13 cellular contexts compared by ENCODE assay signal in the genomic region with DNA sequence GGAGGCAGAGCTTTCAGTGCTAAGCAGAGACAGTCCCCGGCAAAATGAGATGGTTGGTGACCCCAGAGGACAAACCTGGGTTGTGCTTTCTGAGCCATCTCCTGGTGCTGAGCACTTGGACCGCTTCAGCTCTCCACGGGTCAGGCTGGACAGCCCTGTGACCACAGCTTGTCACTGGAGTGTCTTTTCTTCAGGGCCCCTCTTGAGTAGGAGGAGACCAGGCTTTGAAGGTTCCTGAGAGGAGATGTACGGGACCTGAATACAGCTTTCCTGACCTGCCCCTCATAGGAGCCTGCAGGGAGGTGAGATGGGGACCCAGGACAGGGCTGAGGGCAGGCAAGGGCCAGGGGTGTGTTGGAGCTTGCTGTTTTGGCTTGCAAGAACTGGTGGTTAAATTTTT. TPM values are rescaled to one million over a fixed set of nuclear protein-coding genes. Genes with fewer than 3 reads are reported as not detected.
DNase-seq lines count a peak whose midpoint lies in the region; TF ChIP-seq lines count a peak whose summit lies in the region.
"Had no signal": no experiment of that assay in that cellular context is flagged by ENCODE, and none has a peak within 500 bp of the region (broad histone marks: within the 10 kb centered on the region; RNA-seq: fewer than 3 reads in every experiment).

No MANE protein-coding gene starts in this region.

- H3K9me3 ChIP-seq in H9 (ENCODE audit: control insufficient read depth, low read depth, low read length) = no peaks in the 10 kb centered on the region

- no peaks in the 10 kb centered on the region for H3K79me1 ChIP-seq in H9 (ENCODE audit: insufficient read depth, low read depth, low read length, poor library complexity, severe bottlenecking)

- no peak overlapping the region for H4K8ac ChIP-seq in H9 (replicated peaks; ENCODE audit: insufficient read length, low read depth, low read length)

- H2BK120ac ChIP-seq in H9 (ENCODE audit: low read depth, low read length, poor library complexity, severe bottlenecking) = no peak overlapping the region

- no peak overlapping the region for H3K18ac ChIP-seq in H9 (ENCODE audit: insufficient read length, low read depth, low read length)

- no peak overlapping the region for H3K9ac ChIP-seq in H9 (ENCODE audit: extremely low read depth, insufficient read length, low read length)

- H3K9me3 Mint-ChIP-seq in activated CD4-positive, alpha-beta T cell treated with anti-CD3 and anti-CD28 coated beads, Interleukin-2, amount 10 ng/mL, durations not matched to agents 24 days and 14 days = no peaks in the 10 kb centered on the region
- no peaks in the 10 kb centered on the region for H3K9me3 Mint-ChIP-seq in H9
- no peaks in the 10 kb centered on the region for H3K9me3 Mint-ChIP-seq in activated naive CD8-positive, alpha-beta T cell treated with anti-CD3 and anti-CD28 coated beads for 36 hours
- no peaks in the 10 kb centered on the region for H3K9me3 Mint-ChIP-seq in osteocyte (ENCODE audit: unreplicated experiment)
- H3K9me3 Mint-ChIP-seq in glutamatergic neuron (ENCODE audit: unreplicated experiment) = no peaks in the 10 kb centered on the region

- H4K91ac ChIP-seq in H9 (ENCODE audit: insufficient read length, low read depth, low read length) = no peak overlapping the region

- H3K27ac ChIP-seq in H9 (ENCODE audit: insufficient read length, low read depth, low read length) = no peak overlapping the region

- no peak for TF ChIP-seq CTCF in H9 (conservative IDR thresholded peaks at IDR 0.05)
- no peak for TF ChIP-seq CTCF in osteocyte (IDR thresholded peaks at IDR 0.05)
- TF ChIP-seq CTCF in glutamatergic neuron (IDR thresholded peaks at IDR 0.05; ENCODE audit: partially characterized antibody, unreplicated experiment) = no peak

- no peak overlapping the region for H3K4me2 ChIP-seq in H9 (ENCODE audit: insufficient read depth, insufficient read length, low read length)

- H3K14ac ChIP-seq in H9 (ENCODE audit: insufficient read depth, low read length) = no peak overlapping the region

- H3K23me2 ChIP-seq in H9 (ENCODE audit: insufficient read length, low read depth, low read length, poor library complexity, severe bottlenecking) = no peaks in the 10 kb centered on the region

- H2BK12ac ChIP-seq in H9 (ENCODE audit: insufficient read length, low read depth, low read length) = no peak overlapping the region

- no peak overlapping the region for H2BK20ac ChIP-seq in H9 (ENCODE audit: low read depth, low read length, poor library complexity, severe bottlenecking)

- H3K4me1 Mint-ChIP-seq in activated CD4-positive, alpha-beta T cell treated with anti-CD3 and anti-CD28 coated beads, Interleukin-2, amount 10 ng/mL, durations not matched to agents 24 days and 14 days = peaks cover 45% of the 10 kb centered on the region
- peaks cover 4 to 16% of the 10 kb centered on the region in 2 experiments; a peak in 2 of 4 replicates for H3K4me1 Mint-ChIP-seq in H9
- H3K4me1 Mint-ChIP-seq in activated naive CD8-positive, alpha-beta T cell treated with anti-CD3 and anti-CD28 coated beads for 36 hours = peaks cover 66% of the 10 kb centered on the region
- H3K4me1 Mint-ChIP-seq in osteocyte (ENCODE audit: unreplicated experiment) = no peaks in the 10 kb centered on the region
- peaks cover 20% of the 10 kb centered on the region for H3K4me1 Mint-ChIP-seq in glutamatergic neuron (ENCODE audit: low read depth, unreplicated experiment)

- H3K27ac Mint-ChIP-seq in activated CD4-positive, alpha-beta T cell treated with anti-CD3 and anti-CD28 coated beads, Interleukin-2, amount 10 ng/mL, durations not matched to agents 24 days and 14 days = peak overlapping the region; percentile 98
- H3K27ac Mint-ChIP-seq in H9 = no peak overlapping the region
- peak overlapping the region; percentile 95 for H3K27ac Mint-ChIP-seq in activated naive CD8-positive, alpha-beta T cell treated with anti-CD3 and anti-CD28 coated beads for 36 hours
- no peak overlapping the region for H3K27ac Mint-ChIP-seq in osteocyte (ENCODE audit: unreplicated experiment)
- no peak overlapping the region for H3K27ac Mint-ChIP-seq in glutamatergic neuron (ENCODE audit: unreplicated experiment)

- no peak overlapping the region for H4K5ac ChIP-seq in H9 (ENCODE audit: insufficient read length, low read depth, low read length)

- no peak overlapping the region for H2AFZ ChIP-seq in H9 (ENCODE audit: low read length)

- intact Hi-C loops in activated CD4-positive, alpha-beta T cell treated with anti-CD3 and anti-CD28 coated beads, Interleukin-2, amount 10 ng/mL, durations not matched to agents 24 days and 14 days (cut with micrococcal nuclease) = loop anchor here (1.0 to 2.0 kb wide), 2 partner anchors 8 to 18 kb away; a partner anchor contains a TSS

- no peak overlapping the region for H3K4ac ChIP-seq in H9 (ENCODE audit: low read depth, low read length)

- no peaks in the 10 kb centered on the region for H3K4me1 ChIP-seq in H9 (ENCODE audit: insufficient read depth, low read length)

- H3K79me2 ChIP-seq in H9 (ENCODE audit: insufficient read depth, low read length) = no peaks in the 10 kb centered on the region

- H3K23ac ChIP-seq in H9 (ENCODE audit: insufficient read length, low read depth, low read length) = no peak overlapping the region

- H3K4me3 Mint-ChIP-seq in activated CD4-positive, alpha-beta T cell treated with anti-CD3 and anti-CD28 coated beads, Interleukin-2, amount 10 ng/mL, durations not matched to agents 24 days and 14 days = peak overlapping the region; percentile 71
- H3K4me3 Mint-ChIP-seq in H9 (no peak overlapping the region), osteocyte (ENCODE audit: unreplicated experiment) (no peak overlapping the region), glutamatergic neuron (ENCODE audit: unreplicated experiment) (no peak overlapping the region)
- H3K4me3 Mint-ChIP-seq in activated naive CD8-positive, alpha-beta T cell treated with anti-CD3 and anti-CD28 coated beads for 36 hours = peak overlapping the region; percentile 54

- no peak for DNase-seq in activated CD4-positive, alpha-beta T cell treated with anti-CD3 and anti-CD28 coated beads, Interleukin-2, amount 10 ng/mL, durations not matched to agents 24 days and 14 days
- no peak for DNase-seq in activated CD4-positive, alpha-beta T cell treated with anti-CD3 and anti-CD28 coated beads for 48 hours
- peak; percentile 8 for DNase-seq in H9
- no peak for DNase-seq in activated naive CD8-positive, alpha-beta T cell treated with anti-CD3 and anti-CD28 coated beads for 36 hours
- DNase-seq in osteocyte (ENCODE audit: extremely low spot score, unreplicated experiment) = peak; percentile 60
- DNase-seq in UCSD-AML1 (lab: John Stamatoyannopoulos, UW; ENCODE audit: unreplicated experiment) = no peak
- DNase-seq in DMS79 (lab: John Stamatoyannopoulos, UW) = no peak
- no peak for DNase-seq in glutamatergic neuron
- DNase-seq: effector CD4-positive, alpha-beta T cell; NCI-H1930; NCI-H526 had no signal

- H3K36me3 Mint-ChIP-seq in activated CD4-positive, alpha-beta T cell treated with anti-CD3 and anti-CD28 coated beads, Interleukin-2, amount 10 ng/mL, durations not matched to agents 24 days and 14 days (ENCODE audit: low read depth) = no peaks in the 10 kb centered on the region
- no peaks in the 10 kb centered on the region for H3K36me3 Mint-ChIP-seq in H9 (ENCODE audit: insufficient read depth in 1 of 3, low read depth in 3 of 3)
- H3K36me3 Mint-ChIP-seq in activated naive CD8-positive, alpha-beta T cell treated with anti-CD3 and anti-CD28 coated beads for 36 hours = peaks cover 2% of the 10 kb centered on the region
- H3K36me3 Mint-ChIP-seq in osteocyte (ENCODE audit: unreplicated experiment) = no peaks in the 10 kb centered on the region
- no peaks in the 10 kb centered on the region for H3K36me3 Mint-ChIP-seq in glutamatergic neuron (ENCODE audit: unreplicated experiment)

- H3K27me3 Mint-ChIP-seq in activated CD4-positive, alpha-beta T cell treated with anti-CD3 and anti-CD28 coated beads, Interleukin-2, amount 10 ng/mL, durations not matched to agents 24 days and 14 days = no peaks in the 10 kb centered on the region
- H3K27me3 Mint-ChIP-seq in H9 (ENCODE audit: low read depth) (peaks cover 2% of the 10 kb centered on the region), osteocyte (ENCODE audit: unreplicated experiment) (no peaks in the 10 kb centered on the region), glutamatergic neuron (ENCODE audit: unreplicated experiment) (peaks cover 4% of the 10 kb centered on the region)
- no peaks in the 10 kb centered on the region for H3K27me3 Mint-ChIP-seq in activated naive CD8-positive, alpha-beta T cell treated with anti-CD3 and anti-CD28 coated beads for 36 hours

- no peak overlapping the region for H2AK5ac ChIP-seq in H9 (ENCODE audit: insufficient read length, low read length)

- H4K20me1 ChIP-seq in H9 (ENCODE audit: control insufficient read depth, insufficient read depth, insufficient read length) = no peaks in the 10 kb centered on the region

- H2BK15ac ChIP-seq in H9 (ENCODE audit: low read depth, low read length) = no peak overlapping the region

- H3K27me3 ChIP-seq in H9 (ENCODE audit: insufficient read depth, low read length) = no peaks in the 10 kb centered on the region

- WGBS in H9 (ENCODE audit: extremely low coverage, insufficient read length, low lambda C conversion rate) = no CpG with 5 or more reads among the region's 4 CpGs

- no peak overlapping the region for H2BK5ac ChIP-seq in H9 (ENCODE audit: insufficient read length, low read length)

- no peak overlapping the region for H3K56ac ChIP-seq in H9 (ENCODE audit: insufficient read length, low read depth, low read length)

- no peak overlapping the region for H3T11ph ChIP-seq in H9 (ENCODE audit: low read length)

RNA-seq across cellular contexts. Expression of a gene that starts 17.8 kb away (rescaled TPM):
- total RNA-seq in activated CD4-positive, alpha-beta T cell treated with anti-CD3 and anti-CD28 coated beads, Interleukin-2, amount 10 ng/mL, durations not matched to agents 24 days and 14 days = 3.8 and 4.8 TPM in 2 replicates
- 0.57 and 1.1 TPM in 2 replicates for total RNA-seq in H9 (2021)
- 1 to 10 TPM; 2.8 to 3.0 TPM for total RNA-seq in activated naive CD8-positive, alpha-beta T cell treated with anti-CD3 and anti-CD28 coated beads for 36 hours
- 4.6 and 4.8 TPM in 2 replicates for total RNA-seq in osteocyte
- total RNA-seq in glutamatergic neuron (ENCODE audit: unreplicated experiment) = 116 TPM

RNA-seq across cellular contexts. Expression of a gene that starts 57.5 kb away (rescaled TPM):
- total RNA-seq in activated CD4-positive, alpha-beta T cell treated with anti-CD3 and anti-CD28 coated beads, Interleukin-2, amount 10 ng/mL, durations not matched to agents 24 days and 14 days = not detected in 2 replicates
- total RNA-seq in H9 (2021) (0.46 and 0.64 TPM in 2 replicates), osteocyte (not detected in 2 replicates), glutamatergic neuron (ENCODE audit: unreplicated experiment) (not detected)
- not detected for total RNA-seq in activated naive CD8-positive, alpha-beta T cell treated with anti-CD3 and anti-CD28 coated beads for 36 hours
- total RNA-seq: fibroblast of villous mesenchyme; T-helper 1 cell treated with Interleukin-12 subunit alpha and Interleukin-12 subunit beta and Interleukin-4 antibody, amounts not matched to agents 30 ng/mL and 1 ng/mL, for 36 hours had no signal

Comparison
In these comparisons a context has a peak if more than half of its experiments do, and no peak if none do; other contexts are left out.
1. DNase-seq: peak in H9 (single experiment) and osteocyte (single experiment); none in activated CD4-positive, alpha-beta T cell treated with anti-CD3 and anti-CD28 coated beads, Interleukin-2, amount 10 ng/mL, durations not matched to agents 24 days and 14 days (single experiment), activated CD4-positive, alpha-beta T cell treated with anti-CD3 and anti-CD28 coated beads for 48 hours (single experiment), activated naive CD8-positive, alpha-beta T cell treated with anti-CD3 and anti-CD28 coated beads for 36 hours (single experiment), UCSD-AML1 (single experiment), DMS79 (single experiment) and glutamatergic neuron (single experiment).
2. H3K27ac Mint-ChIP-seq: peak in activated CD4-positive, alpha-beta T cell treated with anti-CD3 and anti-CD28 coated beads, Interleukin-2, amount 10 ng/mL, durations not matched to agents 24 days and 14 days (single experiment) and activated naive CD8-positive, alpha-beta T cell treated with anti-CD3 and anti-CD28 coated beads for 36 hours (single experiment); none in H9 (0 of 3), osteocyte (single experiment) and glutamatergic neuron (single experiment).
3. H3K4me3 Mint-ChIP-seq: peak in activated CD4-positive, alpha-beta T cell treated with anti-CD3 and anti-CD28 coated beads, Interleukin-2, amount 10 ng/mL, durations not matched to agents 24 days and 14 days (single experiment) and activated naive CD8-positive, alpha-beta T cell treated with anti-CD3 and anti-CD28 coated beads for 36 hours (single experiment); none in H9 (0 of 2), osteocyte (single experiment) and glutamatergic neuron (single experiment).
4. RNA of a gene that starts 17.8 kb away (total RNA-seq): 116 TPM in glutamatergic neuron (single experiment); 4.6 to 4.8 TPM in osteocyte, 3.8 to 4.8 TPM in activated CD4-positive, alpha-beta T cell treated with anti-CD3 and anti-CD28 coated beads, Interleukin-2, amount 10 ng/mL, durations not matched to agents 24 days and 14 days, 2.8 to 3.0 TPM in activated naive CD8-positive, alpha-beta T cell treated with anti-CD3 and anti-CD28 coated beads for 36 hours and 0.57 to 1.1 TPM in H9; every median in the first group is over 10 times any median in the second.